ENCODE assay signal across 22 cellular contexts in genomic region chr16:48448799-48449481, GRCh38.
A peak's percentile ranks its signal among the peaks of the same experiment; 100 is the strongest.
DNase-seq lines count a peak whose midpoint lies in the region; ATAC-seq, FAIRE-seq and TF ChIP-seq lines count a peak whose summit lies in the region.
"Had no signal": no experiment of that assay in that cellular context is flagged by ENCODE, and none has a peak within 500 bp of the region (broad histone marks: within the 10 kb centered on the region; RNA-seq: fewer than 3 reads in every experiment).

No MANE protein-coding gene starts in this region.

- H3K9me3 Mint-ChIP-seq in naive thymus-derived CD8-positive, alpha-beta T cell = no peaks in the 10 kb centered on the region
- H3K9me3 Mint-ChIP-seq: CD8-positive, alpha-beta memory T cell; IgD-negative memory B cell had no signal

- DNase-seq in right atrium auricular region (ENCODE audit: low spot score) (peak; percentile 49), heart right ventricle (no peak), K562 (ENCODE audit: extremely low read depth in 1 of 4, low spot score in 3 of 4) (no peak), mesenteric fat pad (ENCODE audit: low spot score) (peak; percentile 53), testis (peak; percentile 6), 8988T (no peak)
- no peak for DNase-seq in naive thymus-derived CD8-positive, alpha-beta T cell
- DNase-seq: ACHN; BE2C; C1 segment of cervical spinal cord; CD4-positive, CD25-positive, alpha-beta regulatory T cell; CD8-positive, alpha-beta memory T cell; COR-L47; GF-D8; KG1 had no signal

- TF ChIP-seq CTCF in right atrium auricular region (IDR thresholded peaks at IDR 0.05) (no peak), heart right ventricle (IDR thresholded peaks at IDR 0.05) (no peak), K562 (IDR thresholded peaks at IDR 0.05 in 2 of 3, conservative IDR thresholded peaks at IDR 0.05 in 1 of 3; ENCODE audit: insufficient read depth in 2 of 3, low read depth in 1 of 3, low read length in 3 of 3) (no peak), testis (IDR thresholded peaks at IDR 0.05) (no peak)

- no peak for TF ChIP-seq EP300 in K562 (IDR thresholded peaks at IDR 0.05; ENCODE audit: low read length)

- no peak for ATAC-seq in heart right ventricle
- peak; percentile 43 for ATAC-seq in K562
- ATAC-seq in naive thymus-derived CD8-positive, alpha-beta T cell = no peak
- no peak for ATAC-seq in HG03159 (IDR thresholded peaks at IDR 0.05; ENCODE audit: unreplicated experiment)

- no peak overlapping the region for H2AFZ ChIP-seq in K562 (ENCODE audit: low read depth, low read length)

- H3K27me3 ChIP-seq in right atrium auricular region (no peaks in the 10 kb centered on the region), heart right ventricle (no peaks in the 10 kb centered on the region), K562 (ENCODE audit: control insufficient read depth in 2 of 2, insufficient read depth in 2 of 2, low read length in 2 of 2) (peaks cover 2 to 30% of the 10 kb centered on the region in 2 experiments; a peak in 3 of 5 replicates), testis (no peaks in the 10 kb centered on the region)
- H3K27me3 ChIP-seq: BE2C had no signal

- H3K4me3 ChIP-seq in right atrium auricular region (no peak overlapping the region), heart right ventricle (no peak overlapping the region), K562 (no peak overlapping the region), testis (no peak overlapping the region)
- H3K4me3 ChIP-seq: HAP-1 had no signal

- H3K36me3 ChIP-seq in right atrium auricular region (no peaks in the 10 kb centered on the region), heart right ventricle (no peaks in the 10 kb centered on the region), K562 (ENCODE audit: control insufficient read depth, insufficient read depth, low read length) (no peaks in the 10 kb centered on the region), testis (ENCODE audit: low read depth, missing control alignments) (no peaks in the 10 kb centered on the region)
- H3K36me3 ChIP-seq: BE2C, HAP-1 had no signal

- no peaks in the 10 kb centered on the region for H3K9me3 ChIP-seq in right atrium auricular region
- H3K9me3 ChIP-seq in heart right ventricle = no peaks in the 10 kb centered on the region
- no peaks in the 10 kb centered on the region for H3K9me3 ChIP-seq in K562 (replicated peaks; ENCODE audit: control insufficient read depth, insufficient read depth, low read depth, low read length)
- H3K9me3 ChIP-seq in testis = no peaks in the 10 kb centered on the region
- H3K9me3 ChIP-seq: BE2C, HAP-1 had no signal

- no TSS peak for BruUV-seq in K562 (replicated peaks; lab: Mats Ljungman, UMichigan)

- peaks cover 0 to 16% of the 10 kb centered on the region in 2 donors for H3K4me1 ChIP-seq in right atrium auricular region
- H3K4me1 ChIP-seq in heart right ventricle = peaks cover 0 to 24% (median 15%) of the 10 kb centered on the region in 9 donors
- peaks cover 0 to 3% of the 10 kb centered on the region in 2 experiments; a peak in 1 of 5 replicates for H3K4me1 ChIP-seq in K562 (replicated peaks in 1 of 2; ENCODE audit: control insufficient read depth in 2 of 2, insufficient read depth in 2 of 2, low read length in 2 of 2)
- H3K4me1 ChIP-seq in testis = peaks cover 8% of the 10 kb centered on the region
- H3K4me1 ChIP-seq: BE2C, HAP-1 had no signal

- H3K36me3 Mint-ChIP-seq in naive thymus-derived CD8-positive, alpha-beta T cell = no peaks in the 10 kb centered on the region
- H3K36me3 Mint-ChIP-seq: CD4-positive, CD25-positive, alpha-beta regulatory T cell; CD8-positive, alpha-beta memory T cell had no signal

- H3K9me1 ChIP-seq in K562 (ENCODE audit: control insufficient read depth, insufficient read depth, low read length) = peaks cover 3% of the 10 kb centered on the region

- no peaks in the 10 kb centered on the region for H3K27me3 Mint-ChIP-seq in naive thymus-derived CD8-positive, alpha-beta T cell
- H3K27me3 Mint-ChIP-seq: CD8-positive, alpha-beta memory T cell; IgD-negative memory B cell had no signal

- in situ Hi-C loops in K562 (cut with MboI) = no loop called here

- no peaks in the 10 kb centered on the region for H3K79me2 ChIP-seq in K562 (ENCODE audit: control insufficient read depth, insufficient read depth, low read length)

- CTCF ChIA-PET in K562 (lab: Yijun Ruan, JAX; ENCODE audit: low intra/inter-chr PET ratio) = no interaction called here

- no peak for TF ChIP-seq RAD21 in K562 (CRISPR knock-in tag; conservative IDR thresholded peaks at IDR 0.05 in 1 of 2, IDR thresholded peaks at IDR 0.05 in 1 of 2)

- no peak overlapping the region for H3K4me2 ChIP-seq in K562 (ENCODE audit: insufficient read depth, low read length)

- POLR2A ChIA-PET in K562 (lab: Yijun Ruan, JAX) = interaction anchor here (0.6 to 1.3 kb wide), 2 partner anchors 12 to 1414 kb away, joined by 3 read pairs; no protein-coding TSS in a partner anchor
- POLR2A ChIA-PET in naive thymus-derived CD8-positive, alpha-beta T cell (lab: Charles Lee) = no interaction called here

- no peak overlapping the region for H3K27ac Mint-ChIP-seq in naive thymus-derived CD8-positive, alpha-beta T cell

- H4K20me1 ChIP-seq in K562 (replicated peaks; ENCODE audit: control insufficient read depth, insufficient read depth, low read length) = no peaks in the 10 kb centered on the region

- WGBS in heart right ventricle, 2 donors = 91 to 93% methylated on average over 10 of the region's 10 CpGs
- 2% methylated on average over 10 of the region's 10 CpGs for WGBS in K562 (ENCODE audit: insufficient coverage, low coverage, missing lambda C conversion rate)
- 78 to 95% methylated on average over 2 to 10 of the region's 10 CpGs for WGBS in testis, 2 donors

- no peak overlapping the region for H3K9ac ChIP-seq in K562 (ENCODE audit: insufficient read depth in 1 of 2, low read depth in 2 of 2, low read length in 2 of 2)

- no peak for TF ChIP-seq POLR2A in K562 (conservative IDR thresholded peaks at IDR 0.05)
- TF ChIP-seq POLR2A in testis (IDR thresholded peaks at IDR 0.05) = no peak

- H3K4me1 Mint-ChIP-seq in naive thymus-derived CD8-positive, alpha-beta T cell = peaks cover 0 to 4% (median 0%) of the 10 kb centered on the region in 4 donors
- H3K4me1 Mint-ChIP-seq: CD4-positive, CD25-positive, alpha-beta regulatory T cell; CD8-positive, alpha-beta memory T cell had no signal

- H3K27ac ChIP-seq in right atrium auricular region (no peak overlapping the region), heart right ventricle (no peak overlapping the region), K562 (ENCODE audit: extremely low read depth, low read depth, low read length) (no peak overlapping the region), testis (no peak overlapping the region)

- intact Hi-C loops in heart right ventricle (cut with DNase I) (no loop called here), K562 (cut with micrococcal nuclease) (no loop called here), testis (cut with DNase I; ENCODE audit: low total_unique reads) (no loop called here)

- FAIRE-seq in K562 (lab: Jason Lieb, UNC) = no peak
- FAIRE-seq: A204.1, D721Med, H1, HTR-8/SVneo had no signal

- no peak overlapping the region for H3K4me3 Mint-ChIP-seq in naive thymus-derived CD8-positive, alpha-beta T cell
- H3K4me3 Mint-ChIP-seq: CD4-positive, CD25-positive, alpha-beta regulatory T cell; CD8-positive, alpha-beta memory T cell; IgD-negative memory B cell had no signal

TF ChIP-seq in K562, 482 proteins besides CTCF, POLR2A, EP300 and RAD21 (continues in another document):
- TF ChIP-seq MTA2 (IDR thresholded peaks at IDR 0.05; ENCODE audit: low read depth) = no peak
- TF ChIP-seq RBM34 (IDR thresholded peaks at IDR 0.05; ENCODE audit: borderline replicate concordance, insufficient read depth, low read length) = no peak
- no peak for TF ChIP-seq TAF1 (IDR thresholded peaks at IDR 0.05; ENCODE audit: control insufficient read depth, extremely low read depth, insufficient read depth, low read length, severe bottlenecking)
- no peak for TF ChIP-seq ATF6 (CRISPR knock-in tag; IDR thresholded peaks at IDR 0.05)
- no peak for TF ChIP-seq TSC22D4 (tag; IDR thresholded peaks at IDR 0.05)
- TF ChIP-seq NFIC (IDR thresholded peaks at IDR 0.05) = no peak
- no peak for TF ChIP-seq ERF (CRISPR knock-in tag; IDR thresholded peaks at IDR 0.05)
- no peak for TF ChIP-seq PHF21A (IDR thresholded peaks at IDR 0.05; ENCODE audit: borderline replicate concordance, low read depth)
- no peak for TF ChIP-seq SIN3B (IDR thresholded peaks at IDR 0.05; ENCODE audit: low read depth)
- no peak for TF ChIP-seq MYNN (IDR thresholded peaks at IDR 0.05)
- no peak for TF ChIP-seq MYNN (CRISPR knock-in tag; IDR thresholded peaks at IDR 0.05)
- TF ChIP-seq KDM1A (IDR thresholded peaks at IDR 0.05) = no peak
- no peak for TF ChIP-seq BRF1 (IDR thresholded peaks at IDR 0.05; ENCODE audit: borderline replicate concordance, extremely low read depth, insufficient read length)
- no peak for TF ChIP-seq NR2C1 (IDR thresholded peaks at IDR 0.05)
- TF ChIP-seq NR2C1 (tag; IDR thresholded peaks at IDR 0.05) = no peak

Comparison
In these comparisons a context has a peak if more than half of its experiments do, and no peak if none do; other contexts are left out.
1. DNase-seq: peak in right atrium auricular region (single experiment), mesenteric fat pad (single experiment) and testis (single experiment); none in heart right ventricle (0 of 2), K562 (0 of 4), naive thymus-derived CD8-positive, alpha-beta T cell (0 of 10) and 8988T (single experiment).